Comparison of ENCODE assay signal across 8 cellular contexts in genomic region chr16:4801962-4802658, GRCh38. TPM values are rescaled to one million over a fixed set of nuclear protein-coding genes. Genes with fewer than 3 reads are reported as not detected.
A peak's percentile ranks its signal among the peaks of the same experiment; 100 is the strongest.
DNase-seq lines count a peak whose midpoint lies in the region; ATAC-seq, FAIRE-seq and TF ChIP-seq lines count a peak whose summit lies in the region.

Gene ROGDI (minus strand): TSS chr16:4802633. CDS start chr16:4802571, 62 bp downstream.

- H3K9me3 ChIP-seq in KOPT-K1 (ENCODE audit: insufficient read depth, low read length, poor library complexity, severe bottlenecking) (no peaks in the 10 kb centered on the region), neuronal stem cell (replicated peaks in 1 of 2; ENCODE audit: control insufficient read depth in 2 of 2, insufficient read depth in 1 of 2, low read depth in 1 of 2, low read length in 2 of 2) (no peaks in the 10 kb centered on the region), subcutaneous abdominal adipose tissue (ENCODE audit: control insufficient read depth in 5 of 5, low read length in 5 of 5) (no peaks in the 10 kb centered on the region)

- CTCF ChIA-PET in RWPE1 (lab: Yijun Ruan, JAX) = no interaction called here

- peaks cover 5 to 14% of the 10 kb centered on the region in 2 donors for H3K4me1 ChIP-seq in neuronal stem cell (ENCODE audit: control insufficient read depth in 2 of 2, insufficient read depth in 1 of 2, low read depth in 1 of 2, low read length in 2 of 2)
- H3K4me1 ChIP-seq in subcutaneous abdominal adipose tissue (ENCODE audit: control insufficient read depth in 5 of 5, insufficient read depth in 5 of 5, low read length in 5 of 5) = peaks cover 0 to 33% (median 18%) of the 10 kb centered on the region in 5 donors

- H2BK120ac ChIP-seq in neuronal stem cell (ENCODE audit: low read depth, low read length) = no peak within 1 kb of the TSS

- H3K18ac ChIP-seq in neuronal stem cell (ENCODE audit: low read length) = peak within 1 kb of the TSS; percentile 99

- H4K91ac ChIP-seq in neuronal stem cell (ENCODE audit: low read depth, low read length, poor library complexity) = no peak within 1 kb of the TSS

- peak within 1 kb of the TSS; percentile 68 for H2BK15ac ChIP-seq in neuronal stem cell (ENCODE audit: low read length)

- no peak for TF ChIP-seq CTCF in RWPE1 (conservative IDR thresholded peaks at IDR 0.05; ENCODE audit: low read depth)

- H3K4ac ChIP-seq in neuronal stem cell (ENCODE audit: low read length) = no peak within 1 kb of the TSS

- H3K79me1 ChIP-seq in neuronal stem cell (ENCODE audit: low read depth, low read length) = peaks cover 2% of the 10 kb centered on the region

- H2AFZ ChIP-seq in neuronal stem cell (ENCODE audit: low read length) = peak within 1 kb of the TSS; percentile 100

- H3K14ac ChIP-seq in neuronal stem cell (ENCODE audit: low read length) = peak within 1 kb of the TSS; percentile 60

- DNase-seq in Daoy (ENCODE audit: low read depth) = peak; percentile 64
- peak; percentile 88 for DNase-seq in RWPE1 (ENCODE audit: low spot score)
- DNase-seq in activated gamma-delta T cell treated with Interleukin-2 at 50 U/mL for 16 hours = peak; percentile 77
- DNase-seq in frontal cortex (ENCODE audit: low spot score in 2 of 2) = peak; percentile 56 to 72
- DNase-seq in neuronal stem cell (ENCODE audit: low spot score) = peak; percentile 74

- H3K36me3 ChIP-seq in KOPT-K1 (ENCODE audit: insufficient read depth, low read length) = peaks cover 31% of the 10 kb centered on the region
- peaks cover 27 to 41% of the 10 kb centered on the region in 2 donors for H3K36me3 ChIP-seq in neuronal stem cell (replicated peaks in 1 of 2; ENCODE audit: control insufficient read depth in 2 of 2, insufficient read depth in 2 of 2, low read length in 2 of 2)
- peaks cover 0 to 40% (median 24%) of the 10 kb centered on the region in 5 donors for H3K36me3 ChIP-seq in subcutaneous abdominal adipose tissue (ENCODE audit: control insufficient read depth in 5 of 5, insufficient read depth in 5 of 5, low read length in 5 of 5)

- H3K4me2 ChIP-seq in neuronal stem cell (ENCODE audit: insufficient read depth, low read length, poor library complexity, severe bottlenecking) = peak within 1 kb of the TSS; percentile 95

- no peak within 1 kb of the TSS for H2BK12ac ChIP-seq in neuronal stem cell (ENCODE audit: low read length)

- H3K27ac ChIP-seq in KOPT-K1 (ENCODE audit: low read depth, low read length, poor library complexity, severe bottlenecking) = peak within 1 kb of the TSS; percentile 53
- H3K27ac ChIP-seq in RWPE1 = peak within 1 kb of the TSS; percentile 98
- H3K27ac ChIP-seq in neuronal stem cell (replicated peaks; ENCODE audit: low read length) = peak within 1 kb of the TSS; percentile 98
- peak within 1 kb of the TSS; percentile 54 for H3K27ac ChIP-seq in subcutaneous abdominal adipose tissue (ENCODE audit: low read depth, low read length)

- peak; percentile 38 for ATAC-seq in GM21825 (IDR thresholded peaks at IDR 0.05; ENCODE audit: unreplicated experiment)

- H2AK5ac ChIP-seq in neuronal stem cell (ENCODE audit: low read depth, low read length) = peak within 1 kb of the TSS; percentile 53

- H3K9ac ChIP-seq in neuronal stem cell (ENCODE audit: low read depth, low read length, poor library complexity) (peak within 1 kb of the TSS; percentile 96), subcutaneous abdominal adipose tissue (ENCODE audit: low read length in 5 of 5) (peak within 1 kb of the TSS in 4 of 5 donors; percentile 58 to 76 (median 68))

- WGBS in neuronal stem cell (ENCODE audit: extremely low coverage in 2 of 2, insufficient read length in 2 of 2, insufficient replicate concordance in 1 of 2), 2 donors = no CpG with 5 or more reads among the region's 70 CpGs

- peak within 1 kb of the TSS; percentile 98 for H3K23ac ChIP-seq in neuronal stem cell (ENCODE audit: low read depth, low read length, poor library complexity)

- H4K8ac ChIP-seq in neuronal stem cell (ENCODE audit: low read depth, low read length) = peak within 1 kb of the TSS; percentile 43

- peak within 1 kb of the TSS; percentile 94 to 97 for H3K4me3 ChIP-seq in neuronal stem cell (ENCODE audit: low read length in 2 of 2)
- H3K4me3 ChIP-seq in subcutaneous abdominal adipose tissue (ENCODE audit: low read depth in 1 of 5, low read length in 5 of 5) = peak within 1 kb of the TSS; percentile 67 to 85 (median 76)

- no peaks in the 10 kb centered on the region for H3K27me3 ChIP-seq in neuronal stem cell (ENCODE audit: control insufficient read depth in 3 of 3, insufficient read depth in 3 of 3, low read depth in 1 of 3, low read length in 3 of 3)
- H3K27me3 ChIP-seq in subcutaneous abdominal adipose tissue (ENCODE audit: control insufficient read depth in 5 of 5, insufficient read depth in 4 of 5, low read length in 5 of 5) = no peaks in the 10 kb centered on the region

- POLR2A ChIA-PET in RWPE1 (lab: Yijun Ruan, JAX; ENCODE audit: low non-redundant PET) = interaction anchor here (1.4 kb wide), 1 partner anchor 40 kb away, joined by 3 read pairs; no protein-coding TSS in a partner anchor

- H2BK5ac ChIP-seq in neuronal stem cell (ENCODE audit: low read length) = peak within 1 kb of the TSS; percentile 43

- FAIRE-seq in frontal cortex (lab: Jason Lieb, UNC) = no peak

RNA-seq across cellular contexts. Expression of gene ROGDI, which starts in this region (rescaled TPM):
- total RNA-seq in Daoy (2014; rRNA removed; shearing (Covaris generic)) = 7.6 and 8.3 TPM in 2 replicates
- 45.7 TPM for total RNA-seq in frontal cortex
- 20.7 TPM for polyA plus RNA-seq in neuronal stem cell (2013, experiment 1 of 2)
- polyA plus RNA-seq in neuronal stem cell (2013, experiment 2 of 2) = 19.9 TPM

Comparison
In these comparisons a context has a peak if more than half of its experiments do, and no peak if none do; other contexts are left out.
1. Peak in every context shown above with its lines: DNase-seq, ATAC-seq, H3K4me3 ChIP-seq and H3K27ac ChIP-seq.